39 cellular contexts compared by ENCODE assay signal in the genomic region with DNA sequence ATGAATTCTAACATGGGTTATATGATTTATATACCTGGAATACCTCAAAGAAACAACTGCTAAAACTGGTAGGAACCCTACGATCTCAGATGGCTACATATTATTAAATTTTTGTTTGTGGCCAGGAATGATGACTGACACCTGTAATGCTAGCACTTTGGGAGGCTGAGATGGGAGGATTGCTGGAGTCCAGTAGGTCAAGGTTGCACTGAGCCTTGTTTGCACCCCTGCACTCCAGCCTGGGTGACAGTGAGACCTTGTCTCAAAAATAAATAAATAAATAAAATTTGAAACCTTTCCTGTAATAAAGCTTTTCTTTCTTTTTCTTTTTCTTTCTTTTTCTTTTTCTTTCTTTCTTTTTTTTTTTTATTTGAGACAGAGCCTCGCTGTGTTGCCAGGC.
"Had no signal": no experiment of that assay in that cellular context is flagged by ENCODE, and none has a peak within 500 bp of the region (broad histone marks: within the 10 kb centered on the region; RNA-seq: fewer than 3 reads in every experiment).

No MANE protein-coding gene starts in this region.

- H3K36me3 Mint-ChIP-seq: activated naive CD4-positive, alpha-beta T cell treated with anti-CD3 and anti-CD28 coated beads, Interleukin-2, amount 50 U/mL, for 72 hours; activated naive CD8-positive, alpha-beta T cell; activated naive CD8-positive, alpha-beta T cell treated with anti-CD3 and anti-CD28 coated beads for 36 hours had no signal

- H3K27me3 Mint-ChIP-seq: activated naive CD4-positive, alpha-beta T cell treated with anti-CD3 and anti-CD28 coated beads, Interleukin-2, amount 10 ng/mL, durations not matched to agents 7 days and 5 days; activated naive CD4-positive, alpha-beta T cell treated with anti-CD3 and anti-CD28 coated beads, Interleukin-2, amount 50 U/mL, for 24 hours; activated naive CD8-positive, alpha-beta T cell; activated naive CD8-positive, alpha-beta T cell treated with anti-CD3 and anti-CD28 coated beads for 36 hours; activated naive CD8-positive, alpha-beta T cell treated with anti-CD3 and anti-CD28 coated beads, Interleukin-2, amount 10 ng/mL, durations not matched to agents 7 days and 5 days; activated naive CD8-positive, alpha-beta T cell treated with anti-CD3 and anti-CD28 coated beads, Interleukin-2, amount 50 U/mL, for 24 hours; activated T-cell treated with anti-CD3 and anti-CD28 coated beads, Interleukin-2, amount 50 U/mL, for 24 hours; activated T-helper 17 cell treated with anti-CD3 and anti-CD28 coated beads, Interleukin-2, amount 50 U/mL, for 72 hours; brain; central memory CD8-positive, alpha-beta T cell had no signal

- H3K4me1 ChIP-seq: adrenal gland, ascending aorta, body of pancreas, breast epithelium had no signal

- H3K9me3 ChIP-seq: adrenal gland, ascending aorta, body of pancreas, breast epithelium had no signal

- ATAC-seq: activated naive CD4-positive, alpha-beta T cell treated with anti-CD3 and anti-CD28 coated beads, Interleukin-2, amount 50 U/mL, for 72 hours; activated naive CD8-positive, alpha-beta T cell treated with anti-CD3 and anti-CD28 coated beads, Interleukin-2, amount 50 U/mL, for 24 hours; activated T-cell treated with anti-CD3 and anti-CD28 coated beads, Interleukin-2, amount 50 U/mL, for 4 hours; activated T-cell treated with anti-CD3 and anti-CD28 coated beads, Interleukin-2, amount 50 U/mL, for 72 hours; activated T-helper 17 cell treated with anti-CD3 and anti-CD28 coated beads, Interleukin-2, amount 50 U/mL, for 72 hours; body of pancreas had no signal

- H3K4me3 Mint-ChIP-seq: activated naive CD4-positive, alpha-beta T cell treated with anti-CD3 and anti-CD28 coated beads for 36 hours; activated naive CD4-positive, alpha-beta T cell treated with anti-CD3 and anti-CD28 coated beads, Interleukin-2, amount 10 ng/mL, durations not matched to agents 7 days and 5 days; activated naive CD4-positive, alpha-beta T cell treated with anti-CD3 and anti-CD28 coated beads, Interleukin-2, amount 50 U/mL, for 24 hours; activated naive CD8-positive, alpha-beta T cell; activated naive CD8-positive, alpha-beta T cell treated with anti-CD3 and anti-CD28 coated beads for 36 hours; activated naive CD8-positive, alpha-beta T cell treated with anti-CD3 and anti-CD28 coated beads, Interleukin-2, amount 10 ng/mL, durations not matched to agents 7 days and 5 days; activated naive CD8-positive, alpha-beta T cell treated with anti-CD3 and anti-CD28 coated beads, Interleukin-2, amount 50 U/mL, for 24 hours; activated T-cell treated with anti-CD3 and anti-CD28 coated beads, Interleukin-2, amount 50 U/mL, for 24 hours; activated T-cell treated with anti-CD3 and anti-CD28 coated beads, Interleukin-2, amount 50 U/mL, for 4 hours; activated T-cell treated with anti-CD3 and anti-CD28 coated beads, Interleukin-2, amount 50 U/mL, for 72 hours; activated T-helper 1 cell treated with anti-CD3 and anti-CD28 coated beads, Interleukin-12 subunit alpha, Interleukin-12 subunit beta, Interleukin-2, Interleukin-4 antibody, amounts not matched to agents 30 ng/mL and 10 ng/mL and 1 ng/mL, durations not matched to agents 14 hours and 24 hours and 36 hours; activated T-helper 17 cell treated with anti-CD3 and anti-CD28 coated beads, Interleukin-2, amount 50 U/mL, for 72 hours; brain; central memory CD8-positive, alpha-beta T cell had no signal

- H3K36me3 ChIP-seq: adrenal gland, breast epithelium had no signal

- H3K4me1 Mint-ChIP-seq: activated naive CD4-positive, alpha-beta T cell treated with anti-CD3 and anti-CD28 coated beads, Interleukin-2, amount 10 ng/mL, durations not matched to agents 7 days and 5 days; activated naive CD8-positive, alpha-beta T cell treated with anti-CD3 and anti-CD28 coated beads, Interleukin-2, amount 10 ng/mL, durations not matched to agents 7 days and 5 days; activated naive CD8-positive, alpha-beta T cell treated with anti-CD3 and anti-CD28 coated beads, Interleukin-2, amount 50 U/mL, for 24 hours; activated T-helper 17 cell treated with anti-CD3 and anti-CD28 coated beads, Interleukin-2, amount 50 U/mL, for 72 hours; brain had no signal

- H3K27ac ChIP-seq: adrenal gland, ascending aorta, body of pancreas, brain microvascular endothelial cell, breast epithelium, cardiac muscle cell had no signal

- DNase-seq: activated effector memory CD4-positive, alpha-beta T cell treated with anti-CD3 and anti-CD28 coated beads, Interleukin-2, amount 50 U/mL, for 16 hours; activated effector memory CD4-positive, alpha-beta T cell treated with Interleukin-2 at 50 U/mL for 16 hours; activated gamma-delta T cell; activated gamma-delta T cell treated with Interleukin-2 at 50 U/mL for 16 hours; activated naive CD4-positive, alpha-beta T cell; activated naive CD4-positive, alpha-beta T cell treated with anti-CD3 and anti-CD28 coated beads for 36 hours; activated naive CD4-positive, alpha-beta T cell treated with anti-CD3 and anti-CD28 coated beads, Interleukin-2, amount 10 ng/mL, durations not matched to agents 7 days and 5 days; activated naive CD4-positive, alpha-beta T cell treated with anti-CD3 and anti-CD28 coated beads, Interleukin-2, amount 50 U/mL, for 16 hours; activated naive CD4-positive, alpha-beta T cell treated with Interleukin-2 at 50 U/mL for 16 hours; activated naive CD8-positive, alpha-beta T cell treated with anti-CD3 and anti-CD28 coated beads for 36 hours; activated naive CD8-positive, alpha-beta T cell treated with anti-CD3 and anti-CD28 coated beads, Interleukin-2, amount 10 ng/mL, durations not matched to agents 7 days and 5 days; activated naive CD8-positive, alpha-beta T cell treated with anti-CD3 and anti-CD28 coated beads, Interleukin-2, amount 50 U/mL, for 24 hours; activated T-cell treated with anti-CD3 and anti-CD28 coated beads, Interleukin-2, amount 50 U/mL, for 24 hours; activated T-cell treated with anti-CD3 and anti-CD28 coated beads, Interleukin-2, amount 50 U/mL, for 4 hours; activated T-cell treated with anti-CD3 and anti-CD28 coated beads, Interleukin-2, amount 50 U/mL, for 48 hours; activated T-cell treated with anti-CD3 and anti-CD28 coated beads, Interleukin-2, amount 50 U/mL, for 72 hours; adrenal gland; amniotic stem cell; amygdala; anterior cingulate cortex; aorta; body of pancreas; brain microvascular endothelial cell; caudate nucleus; central memory CD4-positive, alpha-beta T cell; cerebellar nuclear complex had no signal

- H3K27me3 ChIP-seq: adrenal gland, ascending aorta, body of pancreas, brain microvascular endothelial cell, breast epithelium, cardiac muscle cell had no signal

- H3K27ac Mint-ChIP-seq: activated naive CD4-positive, alpha-beta T cell treated with anti-CD3 and anti-CD28 coated beads for 36 hours; activated naive CD4-positive, alpha-beta T cell treated with anti-CD3 and anti-CD28 coated beads, Interleukin-2, amount 10 ng/mL, durations not matched to agents 7 days and 5 days; activated naive CD4-positive, alpha-beta T cell treated with anti-CD3 and anti-CD28 coated beads, Interleukin-2, amount 50 U/mL, for 24 hours; activated naive CD8-positive, alpha-beta T cell; activated naive CD8-positive, alpha-beta T cell treated with anti-CD3 and anti-CD28 coated beads for 36 hours; activated naive CD8-positive, alpha-beta T cell treated with anti-CD3 and anti-CD28 coated beads, Interleukin-2, amount 10 ng/mL, durations not matched to agents 7 days and 5 days; activated naive CD8-positive, alpha-beta T cell treated with anti-CD3 and anti-CD28 coated beads, Interleukin-2, amount 50 U/mL, for 24 hours; activated T-cell treated with anti-CD3 and anti-CD28 coated beads, Interleukin-2, amount 50 U/mL, for 24 hours; activated T-cell treated with anti-CD3 and anti-CD28 coated beads, Interleukin-2, amount 50 U/mL, for 72 hours; activated T-helper 1 cell treated with anti-CD3 and anti-CD28 coated beads, Interleukin-12 subunit alpha, Interleukin-12 subunit beta, Interleukin-2, Interleukin-4 antibody, amounts not matched to agents 30 ng/mL and 10 ng/mL and 1 ng/mL, durations not matched to agents 14 hours and 24 hours and 36 hours; activated T-helper 17 cell treated with anti-CD3 and anti-CD28 coated beads, Interleukin-2, amount 50 U/mL, for 72 hours; activated T-helper 2 cell treated with anti-CD3 and anti-CD28 coated beads, Interferon-gamma antibody, Interleukin-2, Interleukin-4, amounts not matched to agents 10 μg/mL and 5 μg/mL and 100 μg/mL, durations not matched to agents 14 hours and 24 hours and 36 hours; brain had no signal

- H3K4me3 ChIP-seq: adrenal gland, ascending aorta, body of pancreas, breast epithelium, cardiac muscle cell had no signal

- FAIRE-seq: astrocyte, bronchial epithelial cell had no signal
